Comparison of ENCODE assay signal across 12 cellular contexts in genomic region chr14:50775357-50775756, GRCh38. TPM values are rescaled to one million over a fixed set of nuclear protein-coding genes. Genes with fewer than 3 reads are reported as not detected.
A peak's percentile ranks its signal among the peaks of the same experiment; 100 is the strongest.
DNase-seq lines count a peak whose midpoint lies in the region; ATAC-seq and TF ChIP-seq lines count a peak whose summit lies in the region.
"Had no signal": no experiment of that assay in that cellular context is flagged by ENCODE, and none has a peak within 500 bp of the region (broad histone marks: within the 10 kb centered on the region; RNA-seq: fewer than 3 reads in every experiment).

No MANE protein-coding gene starts in this region.

- TF ChIP-seq CTCF in brain microvascular endothelial cell (IDR thresholded peaks at IDR 0.05; ENCODE audit: low read depth, low read length, missing control alignments), result no peak

- intact Hi-C loops in Right ventricle myocardium superior (cut with DNase I), result loop anchor here (5.0 kb wide), 2 partner anchors 87 to 173 kb away; no protein-coding TSS in a partner anchor
- intact Hi-C loops in Right ventricle myocardium inferior (cut with DNase I), result loop anchor here (5.0 kb wide), 2 partner anchors 158 to 173 kb away; no protein-coding TSS in a partner anchor
- intact Hi-C loops in aorta (cut with DNase I), result loop anchor here (2.0 to 5.0 kb wide), 6 partner anchors 19 to 233 kb away; partner anchors contain the start of gene SAV1 (in 1 of the 2)

- WGBS in aorta, 2 donors, result 4 to 10% methylated on average over 2 of the region's 2 CpGs

- H3K27me3 ChIP-seq in brain microvascular endothelial cell (replicated peaks), result no peaks in the 10 kb centered on the region
- no peaks in the 10 kb centered on the region for H3K27me3 ChIP-seq in aorta (ENCODE audit: control insufficient read depth in 1 of 2, insufficient read depth in 2 of 2, low read length in 1 of 2)

- DNase-seq in Right ventricle myocardium superior, result no peak
- no peak for DNase-seq in Right ventricle myocardium inferior (ENCODE audit: missing footprints)
- no peak for DNase-seq in brain microvascular endothelial cell
- peak; percentile 93 for DNase-seq in kidney tubule cell (ENCODE audit: low spot score)
- DNase-seq in aorta, result no peak
- no peak for DNase-seq in NCI-H2171 (lab: John Stamatoyannopoulos, UW)
- no peak for DNase-seq in NCI-H774 (lab: John Stamatoyannopoulos, UW)
- no peak for DNase-seq in stimulated activated effector memory CD8-positive, alpha-beta T cell treated with anti-CD3 and anti-CD28 coated beads, Interleukin-12 subunit alpha, Interleukin-12 subunit beta, amount 100 ng/mL, for 72 hours (ENCODE audit: low spot score in 2 of 2)
- DNase-seq: activated T-cell treated with anti-CD3 and anti-CD28 coated beads, Interleukin-2, amount 50 U/mL, for 1 hour; NCI-H187 treated with DMSO at 0.1 percent for 48 hours had no signal

- H3K36me3 Mint-ChIP-seq in stimulated activated effector memory CD8-positive, alpha-beta T cell treated with anti-CD3 and anti-CD28 coated beads, Interleukin-12 subunit alpha, Interleukin-12 subunit beta, amount 100 ng/mL, for 72 hours, result peaks cover 64% of the 10 kb centered on the region

- H3K4me1 Mint-ChIP-seq in stimulated activated effector memory CD8-positive, alpha-beta T cell treated with anti-CD3 and anti-CD28 coated beads, Interleukin-12 subunit alpha, Interleukin-12 subunit beta, amount 100 ng/mL, for 72 hours, result peaks cover 28% of the 10 kb centered on the region

- ATAC-seq in Right ventricle myocardium superior (ENCODE audit: poor library complexity) (peak; percentile 12), Right ventricle myocardium inferior (no peak), aorta (ENCODE audit: low FRiP score) (peak; percentile 15)
- ATAC-seq in stimulated activated effector memory CD8-positive, alpha-beta T cell treated with anti-CD3 and anti-CD28 coated beads, Interleukin-12 subunit alpha, Interleukin-12 subunit beta, amount 100 ng/mL, for 72 hours, result no peak
- ATAC-seq: GM12878 had no signal

- in situ Hi-C loops in brain microvascular endothelial cell (cut with HindIII; ENCODE audit: low pct_ligation_motif_present, low sequenced_read_pairs), result no loop called here

- no peak overlapping the region for H3K4me3 Mint-ChIP-seq in stimulated activated effector memory CD8-positive, alpha-beta T cell treated with anti-CD3 and anti-CD28 coated beads, Interleukin-12 subunit alpha, Interleukin-12 subunit beta, amount 100 ng/mL, for 72 hours

- no peaks in the 10 kb centered on the region for H3K9me3 Mint-ChIP-seq in stimulated activated effector memory CD8-positive, alpha-beta T cell treated with anti-CD3 and anti-CD28 coated beads, Interleukin-12 subunit alpha, Interleukin-12 subunit beta, amount 100 ng/mL, for 72 hours

- no peaks in the 10 kb centered on the region for H3K9me3 ChIP-seq in aorta (ENCODE audit: control insufficient read depth, low read length)

- peak overlapping the region; percentile 54 for H3K27ac ChIP-seq in brain microvascular endothelial cell
- H3K27ac ChIP-seq in aorta (ENCODE audit: low read depth in 1 of 2, low read length in 2 of 2), result peak overlapping the region; percentile 73 to 96
- H3K27ac ChIP-seq: SK-N-MC had no signal

- H3K4me1 ChIP-seq in aorta (ENCODE audit: control insufficient read depth in 1 of 2, insufficient read depth in 2 of 2, low read length in 2 of 2), result peaks cover 2 to 3% of the 10 kb centered on the region in 2 donors

- H3K36me3 ChIP-seq in brain microvascular endothelial cell (replicated peaks) (no peaks in the 10 kb centered on the region), aorta (ENCODE audit: control insufficient read depth in 1 of 2, insufficient read depth in 2 of 2, low read length in 1 of 2) (no peaks in the 10 kb centered on the region)

- no peak overlapping the region for H3K27ac Mint-ChIP-seq in stimulated activated effector memory CD8-positive, alpha-beta T cell treated with anti-CD3 and anti-CD28 coated beads, Interleukin-12 subunit alpha, Interleukin-12 subunit beta, amount 100 ng/mL, for 72 hours

- H3K4me3 ChIP-seq in brain microvascular endothelial cell (ENCODE audit: low read depth, low read length) (no peak overlapping the region), aorta (ENCODE audit: low read length in 2 of 2) (peak overlapping the region in 1 of 2 donors; percentile 30)
- H3K4me3 ChIP-seq: GM12878, SK-N-MC had no signal

RNA-seq across cellular contexts. Expression of gene NIN, which starts 55.6 kb away (rescaled TPM):
- total RNA-seq in Right ventricle myocardium superior (22.8 TPM), Right ventricle myocardium inferior (22.2 TPM), aorta (10 to 100 TPM; 54.3 to 57.7 TPM)
- 1 to 10 TPM; 7.7 to 8.1 TPM for polyA plus RNA-seq in aorta

Comparison
In these comparisons a context has a peak if more than half of its experiments do, and no peak if none do; other contexts are left out.
1. ATAC-seq: peak in Right ventricle myocardium superior (single experiment) and aorta (single experiment); none in Right ventricle myocardium inferior (single experiment) and stimulated activated effector memory CD8-positive, alpha-beta T cell treated with anti-CD3 and anti-CD28 coated beads, Interleukin-12 subunit alpha, Interleukin-12 subunit beta, amount 100 ng/mL, for 72 hours (single experiment).